1 cellular context compared by ENCODE assay signal in genomic region chr17:14329900-14330491, GRCh38.
TF ChIP-seq lines count a peak whose summit lies in the region.

No MANE protein-coding gene starts in this region.

TF ChIP-seq in WTC11, 78 proteins besides CTCF, POLR2A, EP300 and RAD21 (continued from another document):
- TF ChIP-seq ATF6 (CRISPR knock-in tag; IDR thresholded peaks at IDR 0.05) (no peak), ZNF138 (CRISPR knock-in tag; conservative IDR thresholded peaks at IDR 0.05) (no peak), ZNF121 (CRISPR knock-in tag; IDR thresholded peaks at IDR 0.05) (no peak)
